Comparison of ENCODE assay signal across 10 cellular contexts in the genomic region with DNA sequence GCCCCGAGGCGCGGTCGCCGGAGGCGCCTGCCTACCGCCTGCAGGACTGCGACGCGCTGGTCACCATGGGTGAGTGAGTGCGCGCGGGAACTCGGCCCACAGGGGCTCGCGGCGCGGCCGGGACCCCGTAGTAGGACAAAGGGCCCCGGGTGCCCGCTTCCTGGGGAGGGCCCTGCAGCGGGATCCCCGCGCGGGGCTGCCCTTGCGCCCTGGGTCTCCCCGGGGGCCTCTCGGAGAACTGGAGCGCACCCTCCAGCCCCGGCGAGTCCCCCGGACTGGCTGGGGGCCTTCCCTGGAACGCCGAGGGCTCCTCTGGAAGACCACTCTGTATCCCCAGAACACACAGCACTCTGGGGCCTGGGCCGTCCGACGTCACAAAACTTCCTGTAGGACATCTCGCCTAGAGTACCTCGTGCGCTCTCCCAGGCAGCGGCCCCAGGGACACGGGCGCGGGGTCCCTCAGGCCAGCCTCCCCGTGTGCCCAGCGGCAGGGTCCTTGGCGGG.
DNase-seq lines count a peak whose midpoint lies in the region; ATAC-seq and TF ChIP-seq lines count a peak whose summit lies in the region.
"Had no signal": no experiment of that assay in that cellular context is flagged by ENCODE, and none has a peak within 500 bp of the region (broad histone marks: within the 10 kb centered on the region; RNA-seq: fewer than 3 reads in every experiment).

No MANE protein-coding gene starts in this region.

- peak; percentile 29 to 33 for DNase-seq in stimulated activated CD4-positive, alpha-beta T cell treated with anti-CD3 and anti-CD28 coated beads, Interleukin-2, amount 100 ng/mL, for 24 hours
- no peak for DNase-seq in stimulated activated CD4-positive, alpha-beta T cell treated with anti-CD3 and anti-CD28 coated beads, Interleukin-12 subunit alpha, Interleukin-12 subunit beta, amount 100 ng/mL, for 4 hours
- DNase-seq in RWPE2 (ENCODE audit: low spot score) (peak; percentile 62), heart right ventricle (peak; percentile 25 to 37), AG08396 (ENCODE audit: low spot score) (no peak), NCI-H1048 (lab: John Stamatoyannopoulos, UW) (no peak)
- DNase-seq: left cardiac atrium; stimulated activated naive B cell treated with anti-CD40 and anti-IgM and Interleukin-4, amounts not matched to agents 10 μg/mL and 1 μg/mL and 100 μg/mL, for 72 hours had no signal

- ATAC-seq in RWPE2 (ENCODE audit: low read depth) (peak; percentile 13; the same call in 2 of the 3 replicates), heart right ventricle (peak in 5 of 8 donors; percentile 32 to 60 (median 44)), HG02970 (IDR thresholded peaks at IDR 0.05; ENCODE audit: low FRiP score, unreplicated experiment) (no peak), GM21825 (IDR thresholded peaks at IDR 0.05; ENCODE audit: unreplicated experiment) (no peak)

- intact Hi-C loops in heart right ventricle (cut with DNase I): loop anchor here in 3 of 10 donors (5.0 kb wide), 1 partner anchor 68 kb away; no protein-coding TSS in a partner anchor

- H3K27ac ChIP-seq in RWPE2 (ENCODE audit: poor library complexity, severe bottlenecking) (peak overlapping the region; percentile 76), heart right ventricle (peak overlapping the region in 7 of 10 donors; percentile 90 to 96 (median 94))

- H3K36me3 ChIP-seq in RWPE2 (ENCODE audit: low read depth): peaks cover 10% of the 10 kb centered on the region
- H3K36me3 ChIP-seq in heart right ventricle: no peaks in the 10 kb centered on the region

- H3K4me1 ChIP-seq in RWPE2 (ENCODE audit: insufficient read depth, poor library complexity, severe bottlenecking): peaks cover 31% of the 10 kb centered on the region
- H3K4me1 ChIP-seq in heart right ventricle: peaks cover 0 to 26% (median 0%) of the 10 kb centered on the region in 9 donors

- no peaks in the 10 kb centered on the region for H3K9me3 ChIP-seq in RWPE2 (ENCODE audit: severe bottlenecking)
- H3K9me3 ChIP-seq in heart right ventricle: no peaks in the 10 kb centered on the region

- 0% methylated on average over 16 to 48 of the region's 48 CpGs for WGBS in heart right ventricle, 2 donors

- H3K27me3 ChIP-seq in RWPE2 (ENCODE audit: insufficient read depth, poor library complexity, severe bottlenecking) (no peaks in the 10 kb centered on the region), heart right ventricle (no peaks in the 10 kb centered on the region)

- H3K4me3 ChIP-seq in RWPE2 (ENCODE audit: severe bottlenecking): peak overlapping the region; percentile 71
- peak overlapping the region in 8 of 10 donors; percentile 3 to 79 (median 72) for H3K4me3 ChIP-seq in heart right ventricle

- TF ChIP-seq CTCF in RWPE2 (IDR thresholded peaks at IDR 0.05; ENCODE audit: poor library complexity, severe bottlenecking) (no peak), heart right ventricle (IDR thresholded peaks at IDR 0.05) (no peak)

Comparison
In these comparisons a context has a peak if more than half of its experiments do, and no peak if none do; other contexts are left out.
1. DNase-seq: peak in stimulated activated CD4-positive, alpha-beta T cell treated with anti-CD3 and anti-CD28 coated beads, Interleukin-2, amount 100 ng/mL, for 24 hours (2 of 2), RWPE2 (single experiment) and heart right ventricle (2 of 2); none in stimulated activated CD4-positive, alpha-beta T cell treated with anti-CD3 and anti-CD28 coated beads, Interleukin-12 subunit alpha, Interleukin-12 subunit beta, amount 100 ng/mL, for 4 hours (single experiment), AG08396 (single experiment) and NCI-H1048 (single experiment).
2. ATAC-seq: peak in RWPE2 (single experiment) and heart right ventricle (5 of 8); none in HG02970 (single experiment) and GM21825 (single experiment).